Comparison of ENCODE assay signal across 1 cellular context in genomic region chr19:18987456-18987855, GRCh38.
TF ChIP-seq lines count a peak whose summit lies in the region.

No MANE protein-coding gene starts in this region.

TF ChIP-seq in HepG2, 621 proteins besides CTCF, POLR2A, EP300 and RAD21:
- no peak for TF ChIP-seq ZFP36L1 (CRISPR knock-in tag; IDR thresholded peaks at IDR 0.05)
- TF ChIP-seq NFYC (CRISPR knock-in tag; IDR thresholded peaks at IDR 0.05), result no peak
- TF ChIP-seq ZNF3 (CRISPR knock-in tag; IDR thresholded peaks at IDR 0.05), result no peak
- no peak for TF ChIP-seq CBFB (CRISPR knock-in tag; IDR thresholded peaks at IDR 0.05)
- TF ChIP-seq HOMEZ (CRISPR knock-in tag; IDR thresholded peaks at IDR 0.05; ENCODE audit: low read depth), result no peak
- TF ChIP-seq ZNF501 (CRISPR knock-in tag; IDR thresholded peaks at IDR 0.05), result no peak
- TF ChIP-seq MXD1 (CRISPR knock-in tag; IDR thresholded peaks at IDR 0.05), result no peak
- TF ChIP-seq NCOA5 (CRISPR knock-in tag; IDR thresholded peaks at IDR 0.05), result no peak
- TF ChIP-seq ATAD3A (CRISPR knock-in tag; IDR thresholded peaks at IDR 0.05), result no peak
- no peak for TF ChIP-seq CSRNP2 (CRISPR knock-in tag; conservative IDR thresholded peaks at IDR 0.05; ENCODE audit: low read depth)
- TF ChIP-seq ZNF484 (CRISPR knock-in tag; IDR thresholded peaks at IDR 0.05; ENCODE audit: borderline replicate concordance, low read depth), result no peak
- TF ChIP-seq ZMAT5 (CRISPR knock-in tag; IDR thresholded peaks at IDR 0.05; ENCODE audit: borderline replicate concordance, low read depth), result no peak
- TF ChIP-seq BRCA1 (CRISPR knock-in tag; IDR thresholded peaks at IDR 0.05), result no peak
- no peak for TF ChIP-seq MTF1 (CRISPR knock-in tag; IDR thresholded peaks at IDR 0.05)
- no peak for TF ChIP-seq ZNF687 (CRISPR knock-in tag; IDR thresholded peaks at IDR 0.05)
- TF ChIP-seq ZNF543 (CRISPR knock-in tag; IDR thresholded peaks at IDR 0.05), result no peak
- TF ChIP-seq PBX2 (CRISPR knock-in tag; IDR thresholded peaks at IDR 0.05), result no peak
- TF ChIP-seq RCOR2 (CRISPR knock-in tag; IDR thresholded peaks at IDR 0.05), result no peak
- TF ChIP-seq CEBPZ (IDR thresholded peaks at IDR 0.05; ENCODE audit: low read length), result no peak
- TF ChIP-seq CHCHD3 (CRISPR knock-in tag; IDR thresholded peaks at IDR 0.05), result no peak
